ENCODE assay signal across 13 cellular contexts in the genomic region with DNA sequence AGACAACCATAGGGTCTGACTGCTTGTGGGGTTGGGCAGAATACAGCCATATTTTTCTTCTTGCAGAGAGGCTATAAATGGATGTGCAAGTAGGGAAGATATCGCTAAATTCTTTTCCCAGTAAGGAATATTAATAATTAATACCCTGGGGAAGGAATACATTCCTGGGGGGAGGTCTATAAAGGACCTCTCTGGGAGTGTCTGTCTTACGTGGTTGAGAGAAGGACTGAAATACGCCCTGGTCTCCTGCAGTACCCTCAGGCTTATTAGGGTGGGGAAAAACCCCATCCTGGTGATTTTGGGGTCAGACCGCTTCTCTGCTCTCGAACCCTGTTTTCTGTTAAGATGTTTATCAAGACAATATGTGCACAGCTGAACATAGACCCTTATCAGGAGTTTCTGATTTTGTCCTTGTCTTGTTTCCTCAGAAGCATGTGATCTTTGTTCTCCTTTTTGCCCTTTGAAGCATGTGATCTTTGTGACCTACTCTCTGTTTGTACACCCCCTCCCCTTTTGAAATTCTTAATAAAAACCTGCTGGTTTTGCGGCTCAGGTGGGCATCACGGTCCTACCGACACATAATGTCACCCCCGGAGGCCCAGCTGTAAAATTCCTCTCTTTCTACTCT. TPM values are rescaled to one million over a fixed set of nuclear protein-coding genes. Genes with fewer than 3 reads are reported as not detected.
"Had no signal": no experiment of that assay in that cellular context is flagged by ENCODE, and none has a peak within 500 bp of the region (broad histone marks: within the 10 kb centered on the region; RNA-seq: fewer than 3 reads in every experiment).

No MANE protein-coding gene starts in this region.

RNA-seq across cellular contexts. Expression of gene ERN2, which starts 9.7 kb away (rescaled TPM):
- total RNA-seq: activated B cell treated with CpG ODN at 0.5 μM for 24 hours; activated CD4-positive, alpha-beta memory T cell treated with anti-CD3 and anti-CD28 coated beads for 36 hours; activated CD4-positive, alpha-beta memory T cell treated with anti-CD3 and anti-CD28 coated beads, Interleukin-2, amount 10 ng/mL, durations not matched to agents 7 days and 5 days; activated CD4-positive, alpha-beta T cell treated with anti-CD3 and anti-CD28 coated beads for 36 hours; activated CD4-positive, alpha-beta T cell treated with anti-CD3 and anti-CD28 coated beads, Interleukin-2, amount 10 ng/mL, durations not matched to agents 24 days and 14 days; activated CD4-positive, alpha-beta T cell treated with anti-CD3 and anti-CD28 coated beads, Interleukin-2, amount 10 ng/mL, durations not matched to agents 7 days and 5 days; activated CD8-positive, alpha-beta memory T cell treated with anti-CD3 and anti-CD28 coated beads for 36 hours; activated CD8-positive, alpha-beta memory T cell treated with anti-CD3 and anti-CD28 coated beads, Interleukin-2, amount 10 ng/mL, durations not matched to agents 7 days and 5 days; activated CD8-positive, alpha-beta T cell treated with anti-CD3 and anti-CD28 coated beads for 36 hours; activated CD8-positive, alpha-beta T cell treated with anti-CD3 and anti-CD28 coated beads, Interleukin-2, amount 10 ng/mL, durations not matched to agents 7 days and 5 days; T-helper 1 cell treated with Interleukin-12 subunit alpha and Interleukin-12 subunit beta and Interleukin-4 antibody, amounts not matched to agents 30 ng/mL and 1 ng/mL, for 36 hours; T-helper 17 cell; T-helper 2 cell treated with Interferon-gamma antibody and Interleukin-4, amounts not matched to agents 100 ng/mL and 5 ng/mL, for 36 hours had no signal

RNA-seq across cellular contexts. Expression of gene CHP2, which starts 32.1 kb away (rescaled TPM):
- total RNA-seq: activated B cell treated with CpG ODN at 0.5 μM for 24 hours; activated CD4-positive, alpha-beta memory T cell treated with anti-CD3 and anti-CD28 coated beads for 36 hours; activated CD4-positive, alpha-beta memory T cell treated with anti-CD3 and anti-CD28 coated beads, Interleukin-2, amount 10 ng/mL, durations not matched to agents 7 days and 5 days; activated CD4-positive, alpha-beta T cell treated with anti-CD3 and anti-CD28 coated beads for 36 hours; activated CD4-positive, alpha-beta T cell treated with anti-CD3 and anti-CD28 coated beads, Interleukin-2, amount 10 ng/mL, durations not matched to agents 24 days and 14 days; activated CD4-positive, alpha-beta T cell treated with anti-CD3 and anti-CD28 coated beads, Interleukin-2, amount 10 ng/mL, durations not matched to agents 7 days and 5 days; activated CD8-positive, alpha-beta memory T cell treated with anti-CD3 and anti-CD28 coated beads for 36 hours; activated CD8-positive, alpha-beta memory T cell treated with anti-CD3 and anti-CD28 coated beads, Interleukin-2, amount 10 ng/mL, durations not matched to agents 7 days and 5 days; activated CD8-positive, alpha-beta T cell treated with anti-CD3 and anti-CD28 coated beads for 36 hours; activated CD8-positive, alpha-beta T cell treated with anti-CD3 and anti-CD28 coated beads, Interleukin-2, amount 10 ng/mL, durations not matched to agents 7 days and 5 days; T-helper 1 cell treated with Interleukin-12 subunit alpha and Interleukin-12 subunit beta and Interleukin-4 antibody, amounts not matched to agents 30 ng/mL and 1 ng/mL, for 36 hours; T-helper 17 cell; T-helper 2 cell treated with Interferon-gamma antibody and Interleukin-4, amounts not matched to agents 100 ng/mL and 5 ng/mL, for 36 hours had no signal
